ENCODE assay signal across 18 cellular contexts in the genomic region with DNA sequence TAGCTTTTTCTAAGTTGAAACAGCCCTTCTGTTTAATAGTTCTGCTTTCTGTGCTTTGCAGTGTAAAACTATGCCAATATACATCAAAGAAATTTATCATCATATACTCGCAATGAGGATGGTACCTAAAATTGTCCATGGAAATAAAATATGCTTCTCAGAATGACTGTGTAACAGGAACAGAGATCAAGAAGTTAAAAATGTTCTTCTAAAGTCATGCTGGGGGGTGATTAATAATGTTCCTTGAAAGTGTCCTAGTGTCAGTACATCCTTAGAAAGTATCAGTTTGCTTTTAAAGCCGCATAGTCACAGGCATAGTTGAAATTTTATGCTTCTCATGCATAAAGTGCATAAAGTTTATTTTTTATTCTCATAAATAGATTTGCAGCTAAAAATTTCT. TPM values are rescaled to one million over a fixed set of nuclear protein-coding genes. Genes with fewer than 3 reads are reported as not detected.
A peak's percentile ranks its signal among the peaks of the same experiment; 100 is the strongest.
DNase-seq lines count a peak whose midpoint lies in the region; ATAC-seq, FAIRE-seq and TF ChIP-seq lines count a peak whose summit lies in the region.
"Had no signal": no experiment of that assay in that cellular context is flagged by ENCODE, and none has a peak within 500 bp of the region (broad histone marks: within the 10 kb centered on the region; RNA-seq: fewer than 3 reads in every experiment).

No MANE protein-coding gene starts in this region.

- no peak overlapping the region for H3K27ac ChIP-seq in GM12878 (ENCODE audit: control insufficient read depth, insufficient read depth)
- H3K27ac ChIP-seq in MM.1S (ENCODE audit: low read length) = no peak overlapping the region
- H3K27ac ChIP-seq: esophagus muscularis mucosa had no signal

- in situ Hi-C loops in GM12878 (cut with MboI) = no loop called here

- no peak overlapping the region for H2AFZ ChIP-seq in GM12878 (ENCODE audit: control insufficient read depth, low read depth, low read length)
- H2AFZ ChIP-seq in MM.1S (ENCODE audit: low read length) = no peak overlapping the region

- H3K9me2 ChIP-seq in MM.1S (replicated peaks; ENCODE audit: insufficient read depth, low read length) = no peaks in the 10 kb centered on the region

- H3K79me2 ChIP-seq in GM12878 (ENCODE audit: control insufficient read depth, insufficient read depth, low read length) = no peaks in the 10 kb centered on the region
- H3K79me2 ChIP-seq in MM.1S (ENCODE audit: low read length) = peaks cover 9% of the 10 kb centered on the region; the same call in 1 of the 2 replicates

- peak overlapping the region; percentile 60; the same call in 1 of the 2 replicates for H3K4me2 ChIP-seq in GM12878 (ENCODE audit: control insufficient read depth, insufficient read depth)
- no peak overlapping the region for H3K4me2 ChIP-seq in MM.1S (ENCODE audit: low read depth, low read length)

- TF ChIP-seq CTCF in GM12878 (IDR thresholded peaks at IDR 0.05 in 2 of 3, conservative IDR thresholded peaks at IDR 0.05 in 1 of 3; ENCODE audit: control insufficient read depth in 2 of 3, extremely low read depth in 1 of 3, insufficient read depth in 1 of 3, low read depth in 3 of 3, low read length in 3 of 3) = no peak
- no peak for TF ChIP-seq CTCF in MM.1S (IDR thresholded peaks at IDR 0.05; ENCODE audit: low read length)

- H3K27me3 ChIP-seq in GM12878 (replicated peaks in 1 of 2; ENCODE audit: control insufficient read depth in 2 of 2, insufficient read depth in 2 of 2, low read length in 1 of 2) (no peaks in the 10 kb centered on the region), MM.1S (replicated peaks; ENCODE audit: insufficient read depth, low read length) (no peaks in the 10 kb centered on the region)
- H3K27me3 ChIP-seq: BE2C, esophagus muscularis mucosa had no signal

- no peak overlapping the region for H3K4me3 ChIP-seq in GM12878
- no peak overlapping the region for H3K4me3 ChIP-seq in MM.1S (ENCODE audit: low read length)
- H3K4me3 ChIP-seq: esophagus muscularis mucosa had no signal

- FAIRE-seq in GM12878 (lab: Jason Lieb, UNC) = no peak
- FAIRE-seq: H1 had no signal

- POLR2A ChIA-PET in GM12878 (lab: Charles Lee) = no interaction called here

- peak; percentile 56 for ATAC-seq in GM18505 (IDR thresholded peaks at IDR 0.05; ENCODE audit: unreplicated experiment)
- peak; percentile 40 for ATAC-seq in GM21367 (IDR thresholded peaks at IDR 0.05; ENCODE audit: unreplicated experiment)
- ATAC-seq in HG02938 (IDR thresholded peaks at IDR 0.05; ENCODE audit: unreplicated experiment) = peak; percentile 58
- peak; percentile 72 for ATAC-seq in GM12878
- ATAC-seq in stimulated activated naive CD8-positive, alpha-beta T cell treated with anti-CD3 and anti-CD28 coated beads, Interleukin-15, Interleukin-2, amounts not matched to agents 100 U/mL and 50 U/mL, for 24 hours = no peak

- SMC1A ChIA-PET in GM12878 (lab: Charles Lee; ENCODE audit: uncharacterized antibody, unreplicated experiment) = interaction anchor here (0.8 to 1.6 kb wide), 3 partner anchors 9 to 54 kb away, joined by 4 to 7 read pairs (median 6); no protein-coding TSS in a partner anchor

- TF ChIP-seq POLR2A in GM18505 (IDR thresholded peaks at IDR 0.05; ENCODE audit: borderline replicate concordance, extremely low read depth, insufficient read depth, insufficient read length) = no peak
- no peak for TF ChIP-seq POLR2A in GM12878 (IDR thresholded peaks at IDR 0.05; ENCODE audit: low read depth, low read length)

- no peaks in the 10 kb centered on the region for H4K20me1 ChIP-seq in GM12878 (ENCODE audit: control insufficient read depth, insufficient read depth)
- H4K20me1 ChIP-seq in MM.1S (ENCODE audit: insufficient read depth, low read length) = no peaks in the 10 kb centered on the region

- intact Hi-C loops in GM12878 (cut with micrococcal nuclease; ENCODE audit: unreplicated experiment) = no loop called here

- no peak for TF ChIP-seq RAD21 in GM12878 (IDR thresholded peaks at IDR 0.05; ENCODE audit: insufficient read depth, low read depth, low read length)

- no peaks in the 10 kb centered on the region for H3F3A ChIP-seq in MM.1S (ENCODE audit: insufficient read depth, low read length)

- no peaks in the 10 kb centered on the region for H3K36me3 ChIP-seq in GM12878 (ENCODE audit: control insufficient read depth in 2 of 2, insufficient read depth in 2 of 2, low read length in 1 of 2)
- H3K36me3 ChIP-seq in MM.1S (replicated peaks; ENCODE audit: insufficient read depth, low read length) = no peaks in the 10 kb centered on the region
- H3K36me3 ChIP-seq: BE2C, esophagus muscularis mucosa had no signal

- peaks cover 11% of the 10 kb centered on the region; the same call in 1 of the 2 replicates for H3K4me1 ChIP-seq in GM12878 (ENCODE audit: control insufficient read depth, insufficient read depth, low read length)
- H3K4me1 ChIP-seq in MM.1S (ENCODE audit: low read length) = peaks cover 18% of the 10 kb centered on the region
- H3K4me1 ChIP-seq: esophagus muscularis mucosa had no signal

- no peak for DNase-seq in GM12878 (ENCODE audit: low read depth, low spot score)
- no peak for DNase-seq in MM.1S
- DNase-seq in H4 (ENCODE audit: low spot score) = no peak
- no peak for DNase-seq in NCI-H1436 treated with DMSO at 0.1 percent for 48 hours (lab: John Stamatoyannopoulos, UW)
- no peak for DNase-seq in stimulated activated naive CD8-positive, alpha-beta T cell treated with anti-CD3 and anti-CD28 coated beads, Interleukin-15, Interleukin-2, amounts not matched to agents 100 U/mL and 50 U/mL, for 24 hours
- DNase-seq: activated naive CD4-positive, alpha-beta T cell treated with anti-CD3 and anti-CD28 coated beads for 36 hours; BE2C; dermis blood vessel endothelial cell; DMS 273 treated with DMSO at 0.1 percent for 48 hours; mammary epithelial cell; NCI-H187; NCI-H446 treated with DMSO at 0.1 percent for 48 hours; SHP77 treated with DMSO at 0.1 percent for 48 hours had no signal

- H3K9ac ChIP-seq in GM12878 (ENCODE audit: control insufficient read depth, insufficient read depth, low read length) = no peak overlapping the region
- no peak overlapping the region for H3K9ac ChIP-seq in MM.1S (ENCODE audit: low read length)

- WGBS in GM12878 (ENCODE audit: insufficient coverage, insufficient replicate concordance, low lambda C conversion rate, missing lambda C conversion rate) = 2% methylated on average over 2 of the region's 2 CpGs

- no TSS peak for BruUV-seq in GM12878 (replicated peaks; lab: Mats Ljungman, UMichigan)

- CTCF ChIA-PET in GM12878 (lab: Yijun Ruan, JAX) = interaction anchor here (1.1 kb wide), 2 partner anchors 8 to 124 kb away, joined by 3 to 4 read pairs; no protein-coding TSS in a partner anchor

- no peaks in the 10 kb centered on the region for H3K9me3 ChIP-seq in GM12878 (replicated peaks; ENCODE audit: control insufficient read depth, insufficient read depth, low read length)
- no peaks in the 10 kb centered on the region for H3K9me3 ChIP-seq in MM.1S (replicated peaks; ENCODE audit: insufficient read depth, low read length)
- H3K9me3 ChIP-seq: BE2C, esophagus muscularis mucosa had no signal

- TF ChIP-seq EP300 in GM12878 (IDR thresholded peaks at IDR 0.05; ENCODE audit: borderline replicate concordance in 1 of 2, control insufficient read depth in 1 of 2, low read depth in 2 of 2, low read length in 2 of 2) = no peak; a peak in 1 of 4 replicates

- RAD21 ChIA-PET in GM12878 (lab: Charles Lee; ENCODE audit: unreplicated experiment) = no interaction called here

TF ChIP-seq in GM12878, 131 proteins besides CTCF, POLR2A, EP300 and RAD21 (continues in another document):
- TF ChIP-seq JUNB (IDR thresholded peaks at IDR 0.05) (peak; percentile 88), SUZ12 (IDR thresholded peaks at IDR 0.05; ENCODE audit: unreplicated experiment) (no peak), RUNX3 (IDR thresholded peaks at IDR 0.05; ENCODE audit: low read length) (0 out of 2 replicates have a peak, but pooled peaks have one; percentile 9), CREB1 (IDR thresholded peaks at IDR 0.05; ENCODE audit: low read depth) (no peak), GABPA (IDR thresholded peaks at IDR 0.05; ENCODE audit: low read depth) (0 out of 2 replicates have a peak, but pooled peaks have one; percentile 17), ETV6 (conservative IDR thresholded peaks at IDR 0.05 in 1 of 2, IDR thresholded peaks at IDR 0.05 in 1 of 2; ENCODE audit: borderline replicate concordance in 1 of 2, low read depth in 1 of 2) (peak in 1 of 2 experiments; percentile 33; a peak in 1 of 4 replicates), SPI1 (IDR thresholded peaks at IDR 0.05; ENCODE audit: borderline replicate concordance, insufficient read depth, low read depth, low read length) (peak; percentile 23; the same call in 1 of the 2 replicates)
- TF ChIP-seq, protein P1, sequence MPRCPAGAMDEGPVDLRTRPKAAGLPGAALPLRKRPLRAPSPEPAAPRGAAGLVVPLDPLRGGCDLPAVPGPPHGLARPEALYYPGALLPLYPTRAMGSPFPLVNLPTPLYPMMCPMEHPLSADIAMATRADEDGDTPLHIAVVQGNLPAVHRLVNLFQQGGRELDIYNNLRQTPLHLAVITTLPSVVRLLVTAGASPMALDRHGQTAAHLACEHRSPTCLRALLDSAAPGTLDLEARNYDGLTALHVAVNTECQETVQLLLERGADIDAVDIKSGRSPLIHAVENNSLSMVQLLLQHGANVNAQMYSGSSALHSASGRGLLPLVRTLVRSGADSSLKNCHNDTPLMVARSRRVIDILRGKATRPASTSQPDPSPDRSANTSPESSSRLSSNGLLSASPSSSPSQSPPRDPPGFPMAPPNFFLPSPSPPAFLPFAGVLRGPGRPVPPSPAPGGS (IDR thresholded peaks at IDR 0.05; ENCODE audit: borderline replicate concordance, insufficient read depth, low read depth, low read length, poor library complexity, severe bottlenecking) = no peak

RNA-seq across cellular contexts. Expression of a gene that starts 4.0 kb away (rescaled TPM):
- total RNA-seq in GM12878 (2013; cell fraction: nucleolus; rRNA removed) = 21.8 and 23.5 TPM in 2 replicates
- total RNA-seq in GM12878 (2014; rRNA removed) = 1.3 and 1.4 TPM in 2 replicates
- 1.5 and 2.3 TPM in 2 replicates for total RNA-seq in GM12878 (2014; rRNA removed; fragmentation: Illumina TruSeq; extraction: Trizol)
- total RNA-seq in GM12878 (2021) = 0.53 and 0.74 TPM in 2 replicates
- polyA plus RNA-seq in GM12878 (2011; ENCODE audit: low read depth) = not detected
- polyA plus RNA-seq in GM12878 (2011; rRNA removed) = 0.35 and 0.88 TPM in 2 replicates
- polyA plus RNA-seq in GM12878 (2011; cell fraction: cytosol; rRNA removed) = 0.07 and 0.12 TPM in 2 replicates
- 0.57 and 0.64 TPM in 2 replicates for polyA plus RNA-seq in GM12878 (2011; cell fraction: nucleus; rRNA removed)
- polyA plus RNA-seq in GM12878 (2012) = 0.66 and 0.95 TPM in 2 replicates
- polyA plus RNA-seq in GM12878 (2014; fragmentation: Illumina TruSeq; extraction: Trizol) = 0.79 TPM in 1 of 2 replicates, not detected in the other
- 1 to 10 TPM in 1 of 2 experiments, under 1 TPM in 1; 0.88 to 1.2 TPM for polyA plus RNA-seq in GM12878 (2014; fragmentation: Nextera tagmentation; extraction: Ambion mirVana)
- 0.61 and 0.84 TPM in 2 replicates for polyA plus RNA-seq in GM12878 (2014; rRNA removed)
- polyA plus RNA-seq in GM12878 (2016; fragmentation: Nextera tagmentation; extraction: Ambion mirVana) = 1 to 10 TPM in 1 of 2 experiments, under 1 TPM in 1; 0.76 to 1.2 TPM
- polyA minus RNA-seq in GM12878 (2011; rRNA and poly(A)+ RNA removed) = 3.7 and 4.3 TPM in 2 replicates
- polyA minus RNA-seq in GM12878 (2011; cell fraction: cytosol; rRNA and poly(A)+ RNA removed) = not detected in 2 replicates
- 4.6 and 5.2 TPM in 2 replicates for polyA minus RNA-seq in GM12878 (2011; cell fraction: nucleus; rRNA and poly(A)+ RNA removed)
- 0.04 TPM in 1 of 2 replicates, not detected in the other for total RNA-seq in H4 (2014; rRNA removed; shearing (Covaris generic))
